Comparison of ENCODE assay signal across 14 cellular contexts in the genomic region with DNA sequence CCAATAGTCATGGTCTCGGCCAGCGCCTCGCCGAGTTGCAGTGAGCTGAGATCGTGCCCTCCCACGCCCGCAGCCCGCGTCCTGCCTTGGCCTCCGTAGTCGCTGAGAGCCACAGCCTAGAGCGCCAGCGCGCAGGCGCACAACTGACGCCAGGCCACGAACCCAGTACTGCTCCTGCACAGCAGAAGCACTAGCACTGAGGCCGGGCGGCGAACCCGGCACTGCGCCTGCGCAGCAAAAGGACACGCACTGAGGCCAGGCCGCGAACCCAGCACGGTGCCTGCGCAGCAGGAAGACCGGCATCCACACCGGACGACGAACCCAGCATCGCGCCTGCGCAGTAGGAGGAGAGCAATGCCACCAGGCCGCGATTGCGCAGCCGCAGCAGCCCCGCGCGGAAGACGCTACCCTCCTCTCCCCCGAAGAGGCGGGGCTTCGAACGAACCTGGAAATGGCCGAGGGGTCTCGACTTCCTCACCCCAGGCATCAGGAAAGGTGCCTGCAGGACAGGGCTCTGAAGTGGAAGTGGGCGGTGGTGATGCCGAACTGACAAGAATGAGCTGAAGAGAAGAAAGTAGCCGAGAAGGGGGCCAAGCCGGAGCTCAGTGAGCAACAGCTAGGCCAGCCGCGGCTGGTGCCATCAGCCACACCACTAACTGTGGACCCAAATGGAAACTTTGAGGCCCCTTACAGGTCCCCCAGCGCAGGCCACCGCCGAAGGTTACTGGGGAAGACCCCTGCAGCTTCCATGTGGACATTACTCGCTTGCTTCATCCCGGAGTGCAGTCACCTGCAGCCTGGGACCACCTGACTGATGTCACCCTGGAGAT. TPM values are rescaled to one million over a fixed set of nuclear protein-coding genes. Genes with fewer than 3 reads are reported as not detected.
DNase-seq lines count a peak whose midpoint lies in the region; ATAC-seq and TF ChIP-seq lines count a peak whose summit lies in the region.
"Had no signal": no experiment of that assay in that cellular context is flagged by ENCODE, and none has a peak within 500 bp of the region (broad histone marks: within the 10 kb centered on the region; RNA-seq: fewer than 3 reads in every experiment).

No MANE protein-coding gene starts in this region.

- peaks cover 0 to 12% (median 10%) of the 10 kb centered on the region in 4 donors for H3K4me1 ChIP-seq in esophagus muscularis mucosa
- no peaks in the 10 kb centered on the region for H3K4me1 ChIP-seq in naive thymus-derived CD4-positive, alpha-beta T cell (ENCODE audit: control insufficient read depth in 2 of 2, insufficient read depth in 2 of 2, low read length in 2 of 2)
- H3K4me1 ChIP-seq in tibial artery, result peaks cover 0 to 6% (median 3%) of the 10 kb centered on the region in 4 donors

- no peaks in the 10 kb centered on the region for H3K9me3 ChIP-seq in esophagus muscularis mucosa
- no peaks in the 10 kb centered on the region for H3K9me3 ChIP-seq in naive thymus-derived CD4-positive, alpha-beta T cell (ENCODE audit: control insufficient read depth in 2 of 3, low read length in 3 of 3)
- H3K9me3 ChIP-seq in tibial artery, result no peaks in the 10 kb centered on the region

- TF ChIP-seq EP300 in esophagus muscularis mucosa (IDR thresholded peaks at IDR 0.05), result no peak

- 56% methylated on average over 22 of the region's 60 CpGs for WGBS in esophagus muscularis mucosa

- intact Hi-C loops in esophagus muscularis mucosa (cut with DNase I), result no loop called here
- intact Hi-C loops in naive thymus-derived CD4-positive, alpha-beta T cell (cut with micrococcal nuclease), result no loop called here
- intact Hi-C loops in tibial artery (cut with DNase I; ENCODE audit: low total_unique reads), result no loop called here

- H3K27ac ChIP-seq in esophagus muscularis mucosa (replicated peaks in 1 of 4) (no peak overlapping the region), tibial artery (no peak overlapping the region)
- no peak overlapping the region for H3K27ac ChIP-seq in naive thymus-derived CD4-positive, alpha-beta T cell (ENCODE audit: low read depth, low read length)
- H3K27ac ChIP-seq: KMS-11 had no signal

- POLR2A ChIA-PET in naive thymus-derived CD4-positive, alpha-beta T cell (lab: Charles Lee), result no interaction called here

- no peaks in the 10 kb centered on the region for H3K36me3 Mint-ChIP-seq in activated T-cell treated with anti-CD3 and anti-CD28 coated beads, Interleukin-2, amount 50 U/mL, for 24 hours (ENCODE audit: low read depth)
- no peaks in the 10 kb centered on the region for H3K36me3 Mint-ChIP-seq in naive thymus-derived CD4-positive, alpha-beta T cell

- H3K4me3 ChIP-seq in esophagus muscularis mucosa (peak overlapping the region; percentile 45 to 53 (median 49)), tibial artery (peak overlapping the region; percentile 13 to 26)
- H3K4me3 ChIP-seq in naive thymus-derived CD4-positive, alpha-beta T cell (ENCODE audit: low read length), result peak overlapping the region; percentile 35

- TF ChIP-seq CTCF in esophagus muscularis mucosa (IDR thresholded peaks at IDR 0.05) (no peak), tibial artery (IDR thresholded peaks at IDR 0.05) (no peak)

- DNase-seq in activated T-cell treated with anti-CD3 and anti-CD28 coated beads, Interleukin-2, amount 50 U/mL, for 24 hours, result peak; percentile 37
- no peak for DNase-seq in activated T-cell treated with anti-CD3 and anti-CD28 coated beads, Interleukin-2, amount 50 U/mL, for 1 hour
- DNase-seq in esophagus muscularis mucosa (ENCODE audit: extremely low spot score), result no peak
- DNase-seq in naive thymus-derived CD4-positive, alpha-beta T cell, result peak in 3 of 9 donors; percentile 23 to 32 (median 27)
- peak in 1 of 2 donors; percentile 56 for DNase-seq in tibial artery
- no peak for DNase-seq in NCI-H1092 (lab: John Stamatoyannopoulos, UW)
- DNase-seq: foreskin fibroblast, NCI-H510A had no signal

- no peak overlapping the region for H3K27ac Mint-ChIP-seq in activated T-cell treated with anti-CD3 and anti-CD28 coated beads, Interleukin-2, amount 50 U/mL, for 24 hours
- H3K27ac Mint-ChIP-seq in naive thymus-derived CD4-positive, alpha-beta T cell, result no peak overlapping the region
- H3K27ac Mint-ChIP-seq: T-helper 1 cell treated with Interleukin-12 subunit alpha and Interleukin-12 subunit beta and Interleukin-4 antibody, amounts not matched to agents 30 μg/mL and 1 μg/mL, for 36 hours had no signal

- peaks cover 0 to 21% (median 2%) of the 10 kb centered on the region in 4 donors for H3K27me3 ChIP-seq in esophagus muscularis mucosa
- H3K27me3 ChIP-seq in naive thymus-derived CD4-positive, alpha-beta T cell (ENCODE audit: control insufficient read depth in 2 of 2, insufficient read depth in 2 of 2, low read length in 2 of 2), result no peaks in the 10 kb centered on the region
- peaks cover 0 to 12% of the 10 kb centered on the region in 2 donors for H3K27me3 ChIP-seq in tibial artery

- peaks cover 4% of the 10 kb centered on the region for H3K4me1 Mint-ChIP-seq in activated T-cell treated with anti-CD3 and anti-CD28 coated beads, Interleukin-2, amount 50 U/mL, for 24 hours (ENCODE audit: low read depth)
- peaks cover 0 to 5% (median 1%) of the 10 kb centered on the region in 7 donors for H3K4me1 Mint-ChIP-seq in naive thymus-derived CD4-positive, alpha-beta T cell

- CTCF ChIA-PET in naive thymus-derived CD4-positive, alpha-beta T cell (lab: Charles Lee), result no interaction called here

- TF ChIP-seq POLR2A in esophagus muscularis mucosa (IDR thresholded peaks at IDR 0.05; ENCODE audit: low read depth), result no peak

- no peak overlapping the region for H3K4me3 Mint-ChIP-seq in activated T-cell treated with anti-CD3 and anti-CD28 coated beads, Interleukin-2, amount 50 U/mL, for 24 hours
- H3K4me3 Mint-ChIP-seq in naive thymus-derived CD4-positive, alpha-beta T cell, result peak overlapping the region in 8 of 10 donors; percentile 37 to 76 (median 66)
- H3K4me3 Mint-ChIP-seq: T-helper 1 cell treated with Interleukin-12 subunit alpha and Interleukin-12 subunit beta and Interleukin-4 antibody, amounts not matched to agents 30 μg/mL and 1 μg/mL, for 36 hours had no signal

- H3K27me3 Mint-ChIP-seq in activated T-cell treated with anti-CD3 and anti-CD28 coated beads, Interleukin-2, amount 50 U/mL, for 24 hours, result peaks cover 30% of the 10 kb centered on the region
- H3K27me3 Mint-ChIP-seq in naive thymus-derived CD4-positive, alpha-beta T cell, result peaks cover 28 to 69% (median 28%) of the 10 kb centered on the region in 5 donors

- no peaks in the 10 kb centered on the region for H3K9me3 Mint-ChIP-seq in activated T-cell treated with anti-CD3 and anti-CD28 coated beads, Interleukin-2, amount 50 U/mL, for 24 hours
- H3K9me3 Mint-ChIP-seq in naive thymus-derived CD4-positive, alpha-beta T cell, result peaks cover 0 to 2% (median 0%) of the 10 kb centered on the region in 11 donors

- H3K36me3 ChIP-seq in esophagus muscularis mucosa (no peaks in the 10 kb centered on the region), tibial artery (no peaks in the 10 kb centered on the region)
- no peaks in the 10 kb centered on the region for H3K36me3 ChIP-seq in naive thymus-derived CD4-positive, alpha-beta T cell (ENCODE audit: control insufficient read depth in 2 of 3, insufficient read depth in 3 of 3, low read length in 3 of 3)

- ATAC-seq in naive thymus-derived CD4-positive, alpha-beta T cell, result peak; percentile 38
- ATAC-seq in HG02759 (IDR thresholded peaks at IDR 0.05; ENCODE audit: unreplicated experiment) (no peak), HG03439 (IDR thresholded peaks at IDR 0.05; ENCODE audit: unreplicated experiment) (no peak)

RNA-seq across cellular contexts. Expression of a gene that starts 7.5 kb away (rescaled TPM):
- total RNA-seq in esophagus muscularis mucosa, result 10 to 100 TPM in 2 of 4 donors, 1 to 10 TPM in 2; 4.6 to 20.5 (median 11.7) TPM
- total RNA-seq in naive thymus-derived CD4-positive, alpha-beta T cell, result not detected
- polyA plus RNA-seq in naive thymus-derived CD4-positive, alpha-beta T cell, result not detected

RNA-seq across cellular contexts. Expression of a gene that starts 24.5 kb away (rescaled TPM):
- 1 to 10 TPM in 1 of 4 donors, under 1 TPM in 1, not detected in 2; 0.66 to 1.6 TPM for total RNA-seq in esophagus muscularis mucosa
- total RNA-seq in naive thymus-derived CD4-positive, alpha-beta T cell, result under 1 TPM in 1 of 5 experiments, not detected in 4; 0.40 TPM
- not detected for polyA plus RNA-seq in naive thymus-derived CD4-positive, alpha-beta T cell
- total RNA-seq: myocyte had no signal

RNA-seq across cellular contexts. Expression of a gene that starts 28.3 kb away (rescaled TPM):
- total RNA-seq in esophagus muscularis mucosa, result not detected
- total RNA-seq in naive thymus-derived CD4-positive, alpha-beta T cell, result under 1 TPM in 1 of 5 experiments, not detected in 4; 0.24 TPM
- polyA plus RNA-seq in naive thymus-derived CD4-positive, alpha-beta T cell, result not detected
- total RNA-seq: myocyte had no signal
- polyA plus RNA-seq: adipose tissue had no signal

Comparison
In these comparisons a context has a peak if more than half of its experiments do, and no peak if none do; other contexts are left out.
1. RNA of a gene that starts 7.5 kb away (total RNA-seq): 4.6 to 20.5 TPM in esophagus muscularis mucosa; not detected in naive thymus-derived CD4-positive, alpha-beta T cell; every median in the first group is over 4 times any median in the second.
2. Peak in every context shown above with its lines, with median percentiles within 50 percentile points of each other: H3K4me3 ChIP-seq.